In genomic region chr10:96090463-96090800, GRCh38 we compare ENCODE assay signal across 8 cellular contexts. TPM values are rescaled to one million over a fixed set of nuclear protein-coding genes. Genes with fewer than 3 reads are reported as not detected.
DNase-seq lines count a peak whose midpoint lies in the region; ATAC-seq, FAIRE-seq and TF ChIP-seq lines count a peak whose summit lies in the region.

No MANE protein-coding gene starts in this region.

- no peak overlapping the region; the same call in 1 of the 2 replicates for H2BK20ac ChIP-seq in IMR-90 (ENCODE audit: low read depth, low read length)

- H2AK9ac ChIP-seq in IMR-90 (replicated peaks; ENCODE audit: low read depth, low read length, poor library complexity): peak overlapping the region; percentile 33

- peak overlapping the region; percentile 100 for H4K5ac ChIP-seq in IMR-90 (ENCODE audit: low read depth, low read length)

- H3K4me3 ChIP-seq in AG10803 (ENCODE audit: low read length) (peak overlapping the region; percentile 92), IMR-90 (ENCODE audit: insufficient read depth, low read depth, low read length) (peak overlapping the region; percentile 80), K562 (peak overlapping the region; percentile 55), muscle layer of duodenum (ENCODE audit: low read depth in 1 of 2, low read length in 2 of 2) (peak overlapping the region; percentile 73 to 95)

- no peaks in the 10 kb centered on the region; the same call in 1 of the 2 replicates for H3K27me3 ChIP-seq in IMR-90 (ENCODE audit: control insufficient read depth, insufficient read depth, low read length)
- no peaks in the 10 kb centered on the region for H3K27me3 ChIP-seq in K562 (ENCODE audit: control insufficient read depth in 2 of 2, insufficient read depth in 2 of 2, low read length in 2 of 2)
- no peaks in the 10 kb centered on the region for H3K27me3 ChIP-seq in muscle layer of duodenum (ENCODE audit: low read depth, low read length)

- H3K9me3 ChIP-seq in IMR-90 (ENCODE audit: control insufficient read depth, insufficient read depth, low read length): peaks cover 4% of the 10 kb centered on the region
- H3K9me3 ChIP-seq in K562 (replicated peaks; ENCODE audit: control insufficient read depth, insufficient read depth, low read depth, low read length): no peaks in the 10 kb centered on the region; the same call in 1 of the 2 replicates
- H3K9me3 ChIP-seq in muscle layer of duodenum (ENCODE audit: control insufficient read depth in 1 of 2, low read length in 2 of 2): peaks cover 0 to 3% of the 10 kb centered on the region in 2 donors

- 0 out of 2 replicates have a peak overlapping the region, but pooled peaks have one; percentile 58 for H3K9ac ChIP-seq in IMR-90 (ENCODE audit: low read depth, low read length)
- peak overlapping the region in 1 of 2 experiments; percentile 93; a peak in 2 of 4 replicates for H3K9ac ChIP-seq in K562 (ENCODE audit: insufficient read depth in 1 of 2, low read depth in 2 of 2, low read length in 2 of 2)

- in situ Hi-C loops in IMR-90 (cut with MboI; ENCODE audit: low sequenced_read_pairs): loop anchor here (5.0 kb wide), 1 partner anchor 37 kb away; no protein-coding TSS in a partner anchor
- in situ Hi-C loops in K562 (cut with MboI): no loop called here

- CTCF ChIA-PET in IMR-90 (lab: Yijun Ruan, JAX): no interaction called here
- CTCF ChIA-PET in K562 (lab: Yijun Ruan, JAX; ENCODE audit: low intra/inter-chr PET ratio): interaction anchor here (0.6 kb wide), 1 partner anchor 39 kb away, joined by 3 read pairs; no protein-coding TSS in a partner anchor

- TF ChIP-seq EP300 in K562 (IDR thresholded peaks at IDR 0.05; ENCODE audit: low read length): no peak

- no peak for TF ChIP-seq CTCF in AG10803 (conservative IDR thresholded peaks at IDR 0.05; ENCODE audit: low read length)
- TF ChIP-seq CTCF in IMR-90 (conservative IDR thresholded peaks at IDR 0.05; ENCODE audit: low read depth, low read length): no peak
- no peak for TF ChIP-seq CTCF in K562 (IDR thresholded peaks at IDR 0.05 in 2 of 3, conservative IDR thresholded peaks at IDR 0.05 in 1 of 3; ENCODE audit: insufficient read depth in 2 of 3, low read depth in 1 of 3, low read length in 3 of 3)

- H2BK120ac ChIP-seq in IMR-90 (ENCODE audit: low read depth, low read length): peak overlapping the region; percentile 61

- POLR2A ChIA-PET in IMR-90 (lab: Charles Lee; ENCODE audit: unreplicated experiment) (interaction anchor here (1.1 to 1.8 kb wide), 2 partner anchors 17 to 40 kb away, joined by 3 to 12 read pairs; partner anchors contain the start of gene ZNF518A), K562 (lab: Yijun Ruan, JAX) (interaction anchor here (1.1 to 2.5 kb wide), 9 partner anchors 9 to 139 kb away, joined by 3 to 41 read pairs (median 7); partner anchors contain the start of gene ZNF518A)

- no TSS peak for BruUV-seq in IMR-90 (replicated peaks; lab: Mats Ljungman, UMichigan)
- TSS peak; percentile 99 for BruUV-seq in K562 (replicated peaks; lab: Mats Ljungman, UMichigan)

- DNase-seq in AG10803 (ENCODE audit: low read depth) (no peak), IMR-90 (no peak), K562 (ENCODE audit: extremely low read depth in 1 of 4, low spot score in 3 of 4) (no peak), OCI-M1 (lab: John Stamatoyannopoulos, UW) (no peak), NCI-H1417 (lab: John Stamatoyannopoulos, UW) (no peak)
- DNase-seq in activated CD4-positive, CD25-positive, alpha-beta regulatory T cell treated with anti-CD3 and anti-CD28 coated beads, Interleukin-2, amount 50 U/mL, for 72 hours: no peak

- peak overlapping the region; percentile 73; the same call in 1 of the 2 replicates for H3K56ac ChIP-seq in IMR-90 (ENCODE audit: extremely low read depth, insufficient read depth, low read length)

- intact Hi-C loops in IMR-90 (cut with micrococcal nuclease): loop anchor here (1.0 to 2.0 kb wide), 2 partner anchors 40 to 46 kb away; partner anchors contain the start of gene ZNF518A
- intact Hi-C loops in K562 (cut with micrococcal nuclease): loop anchor here (1.0 kb wide), 1 partner anchor 40 kb away; the partner anchor contains the start of gene ZNF518A

- H4K20me1 ChIP-seq in IMR-90 (ENCODE audit: insufficient read depth, low read length) (no peaks in the 10 kb centered on the region), K562 (replicated peaks; ENCODE audit: control insufficient read depth, insufficient read depth, low read length) (no peaks in the 10 kb centered on the region)

- H4K91ac ChIP-seq in IMR-90 (ENCODE audit: insufficient read depth, low read depth, low read length): peak overlapping the region; percentile 54

- H3K14ac ChIP-seq in IMR-90 (replicated peaks; ENCODE audit: low read depth, low read length): peak overlapping the region; percentile 98

- peak overlapping the region; percentile 73 for H2BK5ac ChIP-seq in IMR-90 (ENCODE audit: low read depth, low read length, poor library complexity, severe bottlenecking)

- H3K27ac ChIP-seq in IMR-90 (ENCODE audit: insufficient read depth, low read length) (peak overlapping the region; percentile 70), K562 (ENCODE audit: extremely low read depth, low read depth, low read length) (peak overlapping the region; percentile 96), muscle layer of duodenum (ENCODE audit: low read length) (peak overlapping the region; percentile 98)

- peak overlapping the region; percentile 57; the same call in 1 of the 2 replicates for H2AK5ac ChIP-seq in IMR-90 (ENCODE audit: low read depth, low read length)

- no peak for FAIRE-seq in K562 (lab: Jason Lieb, UNC)

- peaks cover 3% of the 10 kb centered on the region for H3K4me1 ChIP-seq in IMR-90 (ENCODE audit: control insufficient read depth, insufficient read depth, low read length)
- H3K4me1 ChIP-seq in K562 (replicated peaks in 1 of 2; ENCODE audit: control insufficient read depth in 2 of 2, insufficient read depth in 2 of 2, low read length in 2 of 2): peaks cover 0 to 21% of the 10 kb centered on the region in 2 experiments; a peak in 4 of 5 replicates
- H3K4me1 ChIP-seq in muscle layer of duodenum (ENCODE audit: control insufficient read depth in 1 of 2, insufficient read depth in 2 of 2, low read length in 2 of 2): no peaks in the 10 kb centered on the region

- H3K9me1 ChIP-seq in IMR-90 (ENCODE audit: insufficient read depth, low read length) (peaks cover 4% of the 10 kb centered on the region; the same call in 1 of the 2 replicates), K562 (ENCODE audit: control insufficient read depth, insufficient read depth, low read length) (no peaks in the 10 kb centered on the region)

- H3K4ac ChIP-seq in IMR-90 (ENCODE audit: low read depth, low read length): peak overlapping the region; percentile 96

- H3K23ac ChIP-seq in IMR-90 (ENCODE audit: low read depth, low read length): peak overlapping the region; percentile 90

- 83% methylated on average over 3 of the region's 9 CpGs; no CpG with 5 or more reads in 1 of the 2 experiments for WGBS in IMR-90 (ENCODE audit: extremely low coverage in 2 of 2, insufficient read length in 1 of 2), 2 experiments
- WGBS in K562 (ENCODE audit: insufficient coverage, low coverage, missing lambda C conversion rate): 70% methylated on average over 9 of the region's 9 CpGs

- no peak for TF ChIP-seq RAD21 in IMR-90 (IDR thresholded peaks at IDR 0.05; ENCODE audit: low read length)
- no peak for TF ChIP-seq RAD21 in K562 (CRISPR knock-in tag; conservative IDR thresholded peaks at IDR 0.05 in 1 of 2, IDR thresholded peaks at IDR 0.05 in 1 of 2)

- no peak overlapping the region for H2BK15ac ChIP-seq in IMR-90 (ENCODE audit: low read depth, low read length)

- H3K18ac ChIP-seq in IMR-90 (ENCODE audit: low read depth, low read length): peak overlapping the region; percentile 93

- H3K4me2 ChIP-seq in IMR-90 (ENCODE audit: low read depth, low read length) (peak overlapping the region; percentile 96), K562 (ENCODE audit: insufficient read depth, low read length) (peak overlapping the region; percentile 88)

- H3K79me1 ChIP-seq in IMR-90 (ENCODE audit: low read depth in 1 of 2, low read length in 2 of 2): no peaks in the 10 kb centered on the region; a peak in 1 of 4 replicates

- peaks cover 6% of the 10 kb centered on the region; the same call in 1 of the 3 replicates for H3K79me2 ChIP-seq in K562 (ENCODE audit: control insufficient read depth, insufficient read depth, low read length)

- H2AFZ ChIP-seq in IMR-90 (replicated peaks; ENCODE audit: low read length, poor library complexity) (peak overlapping the region; percentile 97), K562 (ENCODE audit: low read depth, low read length) (peak overlapping the region; percentile 85)

- ATAC-seq in IMR-90 (ENCODE audit: low read depth) (no peak), K562 (no peak), GM21717 (IDR thresholded peaks at IDR 0.05; ENCODE audit: unreplicated experiment) (no peak)

- H4K8ac ChIP-seq in IMR-90 (ENCODE audit: low read depth in 2 of 2, low read length in 2 of 2): peak overlapping the region; percentile 95 to 100

- TF ChIP-seq POLR2A in IMR-90 (IDR thresholded peaks at IDR 0.05; ENCODE audit: low read depth, low read length) (no peak), K562 (conservative IDR thresholded peaks at IDR 0.05) (no peak)

- dilution Hi-C loops in IMR-90 (cut with HindIII; ENCODE audit: low sequenced_read_pairs, unreplicated experiment): no loop called here

- no peaks in the 10 kb centered on the region for H3K36me3 ChIP-seq in IMR-90 (ENCODE audit: control insufficient read depth, insufficient read depth, low read length)
- peaks cover 4% of the 10 kb centered on the region; the same call in 1 of the 3 replicates for H3K36me3 ChIP-seq in K562 (ENCODE audit: control insufficient read depth, insufficient read depth, low read length)
- H3K36me3 ChIP-seq in muscle layer of duodenum (ENCODE audit: control insufficient read depth in 1 of 2, insufficient read depth in 2 of 2, low read length in 2 of 2): no peaks in the 10 kb centered on the region

RNA-seq across cellular contexts. Expression of gene ZNF518A, which starts 39.7 kb away (rescaled TPM):
- 7.9 and 10.0 TPM in 2 replicates for total RNA-seq in IMR-90 (2012; rRNA removed)
- 1.8 and 2.1 TPM in 2 replicates for polyA plus RNA-seq in IMR-90 (2012; rRNA removed)
- 0.15 and 0.22 TPM in 2 replicates for polyA plus RNA-seq in IMR-90 (2012; cell fraction: cytosol; rRNA removed)
- 0.64 and 10.2 TPM in 2 replicates for polyA plus RNA-seq in IMR-90 (2012; cell fraction: nucleus; rRNA removed; ENCODE audit: low replicate concordance)
- total RNA-seq in K562 (2011; cell fraction: chromatin; rRNA removed; ENCODE audit: low replicate concordance): 28.5 and 85.2 TPM in 2 replicates
- total RNA-seq in K562 (2011; cell fraction: nucleolus; rRNA removed): 19.5 and 30.8 TPM in 2 replicates
- total RNA-seq in K562 (2011; cell fraction: nucleoplasm; rRNA removed): 33.7 and 39.2 TPM in 2 replicates
- 15.3 and 16.1 TPM in 2 replicates for total RNA-seq in K562 (2014; rRNA removed)
- 30.0 and 32.8 TPM in 2 replicates for total RNA-seq in K562 (2014; rRNA removed; fragmentation: Illumina TruSeq; extraction: Trizol)
- total RNA-seq in K562 (2015; rRNA removed; fragmentation: Illumina TruSeq; extraction: Trizol): 25.9 and 28.9 TPM in 2 replicates
- 20.7 and 25.8 TPM in 2 replicates for total RNA-seq in K562 (2021)
- polyA plus RNA-seq in K562 (2011; rRNA removed): 17.5 and 20.8 TPM in 2 replicates
- polyA plus RNA-seq in K562 (2011; cell fraction: cytosol; rRNA removed): 3.2 and 5.5 TPM in 2 replicates
- 19.6 and 27.6 TPM in 2 replicates for polyA plus RNA-seq in K562 (2011; cell fraction: nucleus; rRNA removed)
- polyA plus RNA-seq in K562 (2012): 11.7 and 14.0 TPM in 2 replicates
- 15.7 and 17.4 TPM in 2 replicates for polyA plus RNA-seq in K562 (2014; fragmentation: Illumina TruSeq; extraction: Trizol)
- 10 to 100 TPM in 1 of 2 experiments, 1 to 10 TPM in 1; 6.3 to 11.4 TPM for polyA plus RNA-seq in K562 (2014; fragmentation: Nextera tagmentation; extraction: Ambion mirVana)
- 10.9 and 11.9 TPM in 2 replicates for polyA plus RNA-seq in K562 (2014; rRNA removed)
- polyA minus RNA-seq in K562 (2011; rRNA and poly(A)+ RNA removed): 36.9 and 40.5 TPM in 2 replicates
- 13.7 and 15.2 TPM in 2 replicates for polyA minus RNA-seq in K562 (2011; cell fraction: cytosol; rRNA and poly(A)+ RNA removed)
- 35.4 and 49.2 TPM in 2 replicates for polyA minus RNA-seq in K562 (2011; cell fraction: nucleus; rRNA and poly(A)+ RNA removed)

RNA-seq across cellular contexts. Expression of gene CCNJ, which starts 47.0 kb away (rescaled TPM):
- total RNA-seq in IMR-90 (2012; rRNA removed) (10.0 and 10.3 TPM in 2 replicates), K562 (2014; rRNA removed) (5.5 and 5.9 TPM in 2 replicates), K562 (2014; rRNA removed; fragmentation: Illumina TruSeq; extraction: Trizol) (10.8 and 11.7 TPM in 2 replicates), K562 (2015; rRNA removed; fragmentation: Illumina TruSeq; extraction: Trizol) (8.5 and 9.6 TPM in 2 replicates), K562 (2021) (9.2 TPM in 2 replicates)
- polyA plus RNA-seq in IMR-90 (2012; rRNA removed) (4.8 and 5.4 TPM in 2 replicates), K562 (2011; rRNA removed) (15.7 and 16.9 TPM in 2 replicates), K562 (2014; fragmentation: Illumina TruSeq; extraction: Trizol) (10.1 and 10.6 TPM in 2 replicates), K562 (2014; fragmentation: Nextera tagmentation; extraction: Ambion mirVana) (1 to 10 TPM in 1 of 2 experiments, under 1 TPM in 1; 0.69 to 2.4 TPM), K562 (2014; rRNA removed) (8.6 and 8.9 TPM in 2 replicates)
- polyA plus RNA-seq in IMR-90 (2012; cell fraction: cytosol; rRNA removed): 2.2 and 2.5 TPM in 2 replicates
- polyA plus RNA-seq in IMR-90 (2012; cell fraction: nucleus; rRNA removed; ENCODE audit: low replicate concordance): 5.1 and 9.6 TPM in 2 replicates
- total RNA-seq in K562 (2011; cell fraction: chromatin; rRNA removed; ENCODE audit: low replicate concordance): 6.1 and 9.9 TPM in 2 replicates
- total RNA-seq in K562 (2011; cell fraction: nucleolus; rRNA removed): 4.5 and 7.5 TPM in 2 replicates
- 6.5 and 10.7 TPM in 2 replicates for total RNA-seq in K562 (2011; cell fraction: nucleoplasm; rRNA removed)
- 11.4 and 13.1 TPM in 2 replicates for polyA plus RNA-seq in K562 (2011; cell fraction: cytosol; rRNA removed)
- 9.5 and 11.2 TPM in 2 replicates for polyA plus RNA-seq in K562 (2011; cell fraction: nucleus; rRNA removed)
- polyA plus RNA-seq in K562 (2012): 5.4 and 5.9 TPM in 2 replicates
- polyA minus RNA-seq in K562 (2011; rRNA and poly(A)+ RNA removed): 32.0 and 33.3 TPM in 2 replicates
- polyA minus RNA-seq in K562 (2011; cell fraction: cytosol; rRNA and poly(A)+ RNA removed): 9.4 and 13.2 TPM in 2 replicates
- polyA minus RNA-seq in K562 (2011; cell fraction: nucleus; rRNA and poly(A)+ RNA removed): 4.7 and 8.8 TPM in 2 replicates
